1 cellular context compared by ENCODE assay signal in genomic region chr3:10292505-10293419, GRCh38.
TF ChIP-seq lines count a peak whose summit lies in the region.

TSS of gene GHRL (minus strand) at chr3:10292947. CDS start at chr3:10290180, 2,767 bp downstream.

TF ChIP-seq in K562, 482 proteins besides CTCF, POLR2A, EP300 and RAD21 (continued from another document):
- TF ChIP-seq CUX1 (CRISPR knock-in tag; IDR thresholded peaks at IDR 0.05) = no peak
- TF ChIP-seq TEAD1 (CRISPR knock-in tag; IDR thresholded peaks at IDR 0.05) = peak in 1 of 2 experiments; percentile 74; a peak in 2 of 4 replicates
- no peak for TF ChIP-seq ZNF511 (CRISPR knock-in tag; IDR thresholded peaks at IDR 0.05)
- TF ChIP-seq FOXJ2 (tag; IDR thresholded peaks at IDR 0.05) = no peak
- TF ChIP-seq POLR2B (IDR thresholded peaks at IDR 0.05; ENCODE audit: low read depth, partially characterized antibody) = peak; percentile 23
- no peak for TF ChIP-seq USF1 (CRISPR knock-in tag; IDR thresholded peaks at IDR 0.05)
- TF ChIP-seq MBD1 (CRISPR knock-in tag; IDR thresholded peaks at IDR 0.05) = no peak
- no peak for TF ChIP-seq ZFP36 (IDR thresholded peaks at IDR 0.05; ENCODE audit: low read depth, low read length, partially characterized antibody)
- TF ChIP-seq ZNF274 (IDR thresholded peaks at IDR 0.05; ENCODE audit: borderline replicate concordance, low read depth, low read length) = no peak
- no peak for TF ChIP-seq HMGXB4 (CRISPR knock-in tag; IDR thresholded peaks at IDR 0.05)
- TF ChIP-seq MAFG (tag; conservative IDR thresholded peaks at IDR 0.05) = peak; percentile 56
- no peak for TF ChIP-seq ZFP1 (CRISPR knock-in tag; IDR thresholded peaks at IDR 0.05)
- no peak for TF ChIP-seq FOXK1 (CRISPR knock-in tag; IDR thresholded peaks at IDR 0.05; ENCODE audit: borderline replicate concordance)
- TF ChIP-seq ARID3A (IDR thresholded peaks at IDR 0.05; ENCODE audit: borderline replicate concordance, low read depth, low read length) = no peak
- no peak for TF ChIP-seq KDM5B (IDR thresholded peaks at IDR 0.05; ENCODE audit: insufficient replicate concordance, low read depth, low read length)
- TF ChIP-seq TAF15 (IDR thresholded peaks at IDR 0.05; ENCODE audit: low read depth, low read length) = no peak
- no peak for TF ChIP-seq ZMIZ1 (IDR thresholded peaks at IDR 0.05; ENCODE audit: low read depth in 2 of 2, low read length in 2 of 2)
- TF ChIP-seq JUN (IDR thresholded peaks at IDR 0.05; ENCODE audit: borderline replicate concordance, low read depth, low read length) = no peak
- no peak for TF ChIP-seq JUN (CRISPR knock-in tag; IDR thresholded peaks at IDR 0.05; ENCODE audit: borderline replicate concordance)
- no peak for TF ChIP-seq OTX1 (CRISPR knock-in tag; IDR thresholded peaks at IDR 0.05)
- no peak for TF ChIP-seq E2F1 (CRISPR knock-in tag; IDR thresholded peaks at IDR 0.05)
- TF ChIP-seq ZNF57 (CRISPR knock-in tag; IDR thresholded peaks at IDR 0.05) = no peak
- no peak for TF ChIP-seq SIX5 (IDR thresholded peaks at IDR 0.05; ENCODE audit: borderline replicate concordance in 1 of 2, insufficient read depth in 1 of 2, low read depth in 1 of 2, low read length in 2 of 2)
- TF ChIP-seq FIP1L1 (IDR thresholded peaks at IDR 0.05; ENCODE audit: low read depth, low read length, poor library complexity, severe bottlenecking) = no peak
- TF ChIP-seq HMG20A (CRISPR knock-in tag; conservative IDR thresholded peaks at IDR 0.05) = no peak
- TF ChIP-seq POLR2H (tag; IDR thresholded peaks at IDR 0.05; ENCODE audit: low read depth) = no peak
- no peak for TF ChIP-seq PHF20 (IDR thresholded peaks at IDR 0.05; ENCODE audit: partially characterized antibody)
